In genomic region chr2:97745474-97746172, GRCh38 we compare ENCODE assay signal across 9 cellular contexts. TPM values are rescaled to one million over a fixed set of nuclear protein-coding genes. Genes with fewer than 3 reads are reported as not detected.
A peak's percentile ranks its signal among the peaks of the same experiment; 100 is the strongest.
DNase-seq lines count a peak whose midpoint lies in the region; ATAC-seq lines count a peak whose summit lies in the region.
"Had no signal": no experiment of that assay in that cellular context is flagged by ENCODE, and none has a peak within 500 bp of the region (broad histone marks: within the 10 kb centered on the region; RNA-seq: fewer than 3 reads in every experiment).

No MANE protein-coding gene starts in this region.

- DNase-seq in NCI-H2107 (lab: John Stamatoyannopoulos, UW) (peak; percentile 46), ureter (ENCODE audit: low spot score) (no peak), left ventricle myocardium superior (no peak), islet precursor cell (no peak)
- peak; percentile 41 to 42 for DNase-seq in stimulated activated CD4-positive, alpha-beta T cell treated with anti-CD3 and anti-CD28 coated beads, Interleukin-4, amount 100 ng/mL, for 48 hours (ENCODE audit: low read depth in 2 of 2)
- DNase-seq: mammary epithelial cell, NCI-H524 had no signal

- peak overlapping the region; percentile 81 for H3K27ac Mint-ChIP-seq in activated naive CD8-positive, alpha-beta T cell

- ATAC-seq in GM18867 (IDR thresholded peaks at IDR 0.05; ENCODE audit: unreplicated experiment) (peak; percentile 87), left ventricle myocardium superior (no peak)

- no peak overlapping the region for H3K4me3 Mint-ChIP-seq in activated naive CD8-positive, alpha-beta T cell

- H3K4me1 Mint-ChIP-seq in activated naive CD8-positive, alpha-beta T cell (ENCODE audit: low read depth) = peaks cover 67% of the 10 kb centered on the region

- peaks cover 13% of the 10 kb centered on the region for H3K36me3 Mint-ChIP-seq in activated naive CD8-positive, alpha-beta T cell

- H3K27me3 Mint-ChIP-seq in activated naive CD8-positive, alpha-beta T cell = no peaks in the 10 kb centered on the region

- H3K9me3 Mint-ChIP-seq in activated naive CD8-positive, alpha-beta T cell (ENCODE audit: low read depth) = no peaks in the 10 kb centered on the region

- intact Hi-C loops in left ventricle myocardium superior (cut with micrococcal nuclease) = no loop called here

RNA-seq across cellular contexts. Expression of gene ZAP70, which starts 32.2 kb away (rescaled TPM):
- total RNA-seq in ureter (5.2 TPM), left ventricle myocardium superior (1.7 TPM)

Comparison
In these comparisons a context has a peak if more than half of its experiments do, and no peak if none do; other contexts are left out.
1. DNase-seq: peak in NCI-H2107 (single experiment) and stimulated activated CD4-positive, alpha-beta T cell treated with anti-CD3 and anti-CD28 coated beads, Interleukin-4, amount 100 ng/mL, for 48 hours (2 of 2); none in ureter (single experiment), left ventricle myocardium superior (single experiment) and islet precursor cell (single experiment).